1 cellular context compared by ENCODE assay signal in genomic region chr14:93332032-93332852, GRCh38.
TF ChIP-seq lines count a peak whose summit lies in the region.

No MANE protein-coding gene starts in this region.

TF ChIP-seq in HEK293, 187 proteins besides CTCF, POLR2A, EP300 and RAD21 (continued from another document):
- no peak for TF ChIP-seq ZNF121 (tag by site-specific recombination; IDR thresholded peaks at IDR 0.05)
- TF ChIP-seq ZNF677 (tag by site-specific recombination; IDR thresholded peaks at IDR 0.05), result no peak
- peak; percentile 58; the same call in 1 of the 2 replicates for TF ChIP-seq PRDM10 (tag by site-specific recombination; IDR thresholded peaks at IDR 0.05)
